In genomic region chr14:49768301-49769121, GRCh38 we compare ENCODE assay signal across 8 cellular contexts. TPM values are rescaled to one million over a fixed set of nuclear protein-coding genes. Genes with fewer than 3 reads are reported as not detected.
A peak's percentile ranks its signal among the peaks of the same experiment; 100 is the strongest.
DNase-seq lines count a peak whose midpoint lies in the region; FAIRE-seq and TF ChIP-seq lines count a peak whose summit lies in the region.

No MANE protein-coding gene starts in this region.

- DNase-seq in GM12891 (ENCODE audit: insufficient read length, low spot score) (peak; percentile 30), HFF-Myc (ENCODE audit: extremely low read depth, low read depth) (no peak), MV-4-11 (lab: John Stamatoyannopoulos, UW) (peak; percentile 32), cerebellum (ENCODE audit: low spot score) (peak; percentile 57), cortex of kidney (lab: John Stamatoyannopoulos, UW) (no peak)
- peak; percentile 71 for DNase-seq in activated CD4-positive, CD25-positive, alpha-beta regulatory T cell treated with anti-CD3 and anti-CD28 coated beads, Interleukin-2, amount 50 U/mL, for 72 hours
- peak; percentile 47 to 50 for DNase-seq in stimulated activated CD4-positive, alpha-beta T cell treated with anti-CD3 and anti-CD28 coated beads, Interleukin-1b, Interleukin-23, amount 100 ng/mL, for 4 hours (ENCODE audit: low read depth in 2 of 2)

- no peaks in the 10 kb centered on the region for H3K27me3 ChIP-seq in layer of hippocampus (ENCODE audit: control insufficient read depth, insufficient read depth, low read length)

- peak overlapping the region; percentile 90 for H3K4me3 ChIP-seq in HFF-Myc (replicated peaks; ENCODE audit: low read depth, low read length)

- peak overlapping the region; percentile 96 for H3K27ac ChIP-seq in layer of hippocampus (ENCODE audit: low read depth, low read length)

- FAIRE-seq in GM12891 (lab: Jason Lieb, UNC) = no peak

- peak; percentile 53 for TF ChIP-seq POLR2A in GM12891 (IDR thresholded peaks at IDR 0.05; ENCODE audit: low read depth, low read length)

- TF ChIP-seq CTCF in HFF-Myc (IDR thresholded peaks at IDR 0.05; ENCODE audit: low read depth, low read length, missing control alignments) = no peak

TF ChIP-seq in GM12891, 5 proteins besides CTCF, POLR2A, EP300 and RAD21:
- TF ChIP-seq SPI1 (IDR thresholded peaks at IDR 0.05; ENCODE audit: low read depth, low read length) (no peak), POU2F2 (IDR thresholded peaks at IDR 0.05; ENCODE audit: low read depth, low read length) (no peak), POLR2AphosphoS5 (IDR thresholded peaks at IDR 0.05; ENCODE audit: low read depth, low read length) (peak; percentile 72), TAF1 (IDR thresholded peaks at IDR 0.05; ENCODE audit: low read depth, low read length) (no peak), PAX5 (IDR thresholded peaks at IDR 0.05; ENCODE audit: insufficient read depth, low read length, severe bottlenecking) (no peak)

RNA-seq across cellular contexts. Expression of gene KLHDC2, which starts 0.6 kb away (rescaled TPM):
- 15.8 TPM for polyA plus RNA-seq in GM12891 (2012; ENCODE audit: low read depth, missing spikeins)
- total RNA-seq in cerebellum = 95.6 TPM

Comparison
In these comparisons a context has a peak if more than half of its experiments do, and no peak if none do; other contexts are left out.
1. DNase-seq: peak in GM12891 (single experiment), MV-4-11 (single experiment), activated CD4-positive, CD25-positive, alpha-beta regulatory T cell treated with anti-CD3 and anti-CD28 coated beads, Interleukin-2, amount 50 U/mL, for 72 hours (single experiment), cerebellum (single experiment) and stimulated activated CD4-positive, alpha-beta T cell treated with anti-CD3 and anti-CD28 coated beads, Interleukin-1b, Interleukin-23, amount 100 ng/mL, for 4 hours (2 of 2); none in HFF-Myc (single experiment) and cortex of kidney (single experiment).